ENCODE assay signal across 11 cellular contexts in genomic region chr9:112489876-112490661, GRCh38. TPM values are rescaled to one million over a fixed set of nuclear protein-coding genes. Genes with fewer than 3 reads are reported as not detected.
DNase-seq lines count a peak whose midpoint lies in the region; ATAC-seq and TF ChIP-seq lines count a peak whose summit lies in the region.
"Had no signal": no experiment of that assay in that cellular context is flagged by ENCODE, and none has a peak within 500 bp of the region (broad histone marks: within the 10 kb centered on the region; RNA-seq: fewer than 3 reads in every experiment).

No MANE protein-coding gene starts in this region.

- peak overlapping the region; percentile 55 to 60 (median 57) for H3K4me3 Mint-ChIP-seq in nephron
- H3K4me3 Mint-ChIP-seq in activated CD4-positive, alpha-beta memory T cell treated with anti-CD3 and anti-CD28 coated beads for 36 hours = no peak overlapping the region

- no peak for ATAC-seq in GM18867 (IDR thresholded peaks at IDR 0.05; ENCODE audit: unreplicated experiment)

- POLR2A ChIA-PET in activated CD4-positive, alpha-beta memory T cell treated with anti-CD3 and anti-CD28 coated beads for 36 hours (lab: Charles Lee) = no interaction called here

- CTCF ChIA-PET in activated CD4-positive, alpha-beta memory T cell treated with anti-CD3 and anti-CD28 coated beads for 36 hours (lab: Charles Lee) = interaction anchor here (1.3 kb wide), 1 partner anchor 392 kb away, joined by 4 read pairs; no protein-coding TSS in a partner anchor

- H3K27me3 Mint-ChIP-seq in nephron (ENCODE audit: low read depth) = peaks cover 10% of the 10 kb centered on the region
- H3K27me3 Mint-ChIP-seq in activated CD4-positive, alpha-beta memory T cell treated with anti-CD3 and anti-CD28 coated beads for 36 hours = no peaks in the 10 kb centered on the region

- intact Hi-C loops in activated CD4-positive, alpha-beta memory T cell treated with anti-CD3 and anti-CD28 coated beads for 36 hours (cut with micrococcal nuclease) = loop anchor here (5.0 kb wide), 2 partner anchors 158 to 262 kb away; partner anchors contain the start of genes PTBP3 and SNX30

- H3K27ac Mint-ChIP-seq in nephron = peak overlapping the region; percentile 55 to 92 (median 60)
- H3K27ac Mint-ChIP-seq in activated CD4-positive, alpha-beta memory T cell treated with anti-CD3 and anti-CD28 coated beads for 36 hours = no peak overlapping the region
- H3K27ac Mint-ChIP-seq: immature natural killer cell had no signal

- DNase-seq in ELF-1 (ENCODE audit: low read depth, low spot score) (peak; percentile 12), NAMALWA (ENCODE audit: low spot score) (peak; percentile 24), astrocyte of the hippocampus (ENCODE audit: low read depth, low spot score) (peak; percentile 50), SKM-1 treated with dmso at 0.1 percent for 144 hours (lab: John Stamatoyannopoulos, UW; ENCODE audit: unreplicated experiment) (no peak), ecto neural progenitor cell (ENCODE audit: low spot score) (no peak)
- no peak for DNase-seq in activated CD4-positive, alpha-beta memory T cell treated with anti-CD3 and anti-CD28 coated beads for 36 hours
- DNase-seq: immature natural killer cell; stimulated activated CD4-positive, alpha-beta T cell treated with anti-CD3 and anti-CD28 coated beads, Interleukin-2, amount 100 ng/mL, for 48 hours; T1000 had no signal

- peaks cover 42% of the 10 kb centered on the region for H3K36me3 Mint-ChIP-seq in nephron (ENCODE audit: low read depth)
- H3K36me3 Mint-ChIP-seq in activated CD4-positive, alpha-beta memory T cell treated with anti-CD3 and anti-CD28 coated beads for 36 hours = peaks cover 26% of the 10 kb centered on the region

- TF ChIP-seq CTCF in nephron (IDR thresholded peaks at IDR 0.05; ENCODE audit: unreplicated experiment in 3 of 3) = no peak

- peaks cover 35% of the 10 kb centered on the region for H3K4me1 Mint-ChIP-seq in nephron
- H3K4me1 Mint-ChIP-seq in activated CD4-positive, alpha-beta memory T cell treated with anti-CD3 and anti-CD28 coated beads for 36 hours (ENCODE audit: low read depth) = peaks cover 21% of the 10 kb centered on the region

- H3K9me3 Mint-ChIP-seq in nephron = peaks cover 27% of the 10 kb centered on the region
- H3K9me3 Mint-ChIP-seq in activated CD4-positive, alpha-beta memory T cell treated with anti-CD3 and anti-CD28 coated beads for 36 hours = peaks cover 22% of the 10 kb centered on the region

RNA-seq across cellular contexts. Expression of gene KIAA1958, which starts 3.4 kb away (rescaled TPM):
- 1 to 10 TPM; 6.1 to 6.5 TPM for total RNA-seq in activated CD4-positive, alpha-beta memory T cell treated with anti-CD3 and anti-CD28 coated beads for 36 hours

Comparison
In these comparisons a context has a peak if more than half of its experiments do, and no peak if none do; other contexts are left out.
1. DNase-seq: peak in ELF-1 (single experiment), NAMALWA (single experiment) and astrocyte of the hippocampus (single experiment); none in SKM-1 treated with dmso at 0.1 percent for 144 hours (single experiment), ecto neural progenitor cell (single experiment) and activated CD4-positive, alpha-beta memory T cell treated with anti-CD3 and anti-CD28 coated beads for 36 hours (single experiment).